In genomic region chr19:43026369-43026768, GRCh38 we compare ENCODE assay signal across 18 cellular contexts. TPM values are rescaled to one million over a fixed set of nuclear protein-coding genes. Genes with fewer than 3 reads are reported as not detected.
"Had no signal": no experiment of that assay in that cellular context is flagged by ENCODE, and none has a peak within 500 bp of the region (broad histone marks: within the 10 kb centered on the region; RNA-seq: fewer than 3 reads in every experiment).

Gene PSG11, minus strand, starts transcription at chr19:43026469. Its CDS starts 97 bp downstream, at chr19:43026372.

RNA-seq across cellular contexts. Expression of gene PSG11, which starts in this region (rescaled TPM):
- total RNA-seq: activated naive CD4-positive, alpha-beta T cell treated with anti-CD3 and anti-CD28 coated beads for 36 hours; activated naive CD8-positive, alpha-beta T cell treated with anti-CD3 and anti-CD28 coated beads for 36 hours; activated naive CD8-positive, alpha-beta T cell treated with anti-CD3 and anti-CD28 coated beads, Interleukin-2, amount 10 ng/mL, durations not matched to agents 7 days and 5 days; activated T-cell treated with anti-CD3 and anti-CD28 coated beads, Interleukin-2, amount 50 U/mL, for 4 hours; activated T-cell treated with anti-CD3 and anti-CD28 coated beads, Interleukin-2, amount 50 U/mL, for 72 hours; activated T-helper 1 cell treated with anti-CD3 and anti-CD28 coated beads, Interleukin-12 subunit alpha, Interleukin-12 subunit beta, Interleukin-2, Interleukin-4 antibody, amounts not matched to agents 30 ng/mL and 10 ng/mL and 1 ng/mL, durations not matched to agents 14 hours and 24 hours and 36 hours; activated T-helper 2 cell treated with anti-CD3 and anti-CD28 coated beads, Interferon-gamma antibody, Interleukin-2, Interleukin-4, amounts not matched to agents 10 μg/mL and 5 μg/mL and 100 μg/mL, durations not matched to agents 14 hours and 24 hours and 36 hours; adrenal gland; aorta; ascending aorta; body of pancreas; breast epithelium; bronchial epithelial cell; cardiac muscle cell; cardiac septum; cerebellum; chondrocyte had no signal
- polyA plus RNA-seq: adipose tissue, adrenal gland, aorta, cardiac muscle cell had no signal
